In the genomic region with DNA sequence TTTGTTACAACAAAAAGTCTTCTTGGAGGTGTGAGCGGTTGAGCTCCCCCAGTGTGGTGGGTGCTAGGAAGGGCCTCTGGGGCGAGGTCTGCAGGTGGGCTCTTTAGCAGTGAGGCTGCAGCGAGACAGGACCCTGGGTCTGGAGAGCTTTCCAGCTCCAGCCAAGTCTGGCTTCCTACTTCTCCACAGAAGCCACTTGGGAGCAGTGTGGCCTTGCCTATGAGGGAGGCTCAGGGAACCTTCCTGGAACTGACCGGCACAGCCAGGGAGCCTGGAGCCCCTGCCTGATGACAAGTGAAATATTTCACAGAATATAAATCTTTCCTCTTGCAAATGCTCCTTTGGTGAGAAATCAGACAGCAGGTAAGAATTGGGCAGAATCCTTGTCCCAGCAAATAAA, we compare ENCODE assay signal across 1 cellular context.
TF ChIP-seq lines count a peak whose summit lies in the region.

No MANE protein-coding gene starts in this region.

TF ChIP-seq in GM23338, 12 proteins besides CTCF, POLR2A, EP300 and RAD21 (continued from another document):
- TF ChIP-seq, protein P1, sequence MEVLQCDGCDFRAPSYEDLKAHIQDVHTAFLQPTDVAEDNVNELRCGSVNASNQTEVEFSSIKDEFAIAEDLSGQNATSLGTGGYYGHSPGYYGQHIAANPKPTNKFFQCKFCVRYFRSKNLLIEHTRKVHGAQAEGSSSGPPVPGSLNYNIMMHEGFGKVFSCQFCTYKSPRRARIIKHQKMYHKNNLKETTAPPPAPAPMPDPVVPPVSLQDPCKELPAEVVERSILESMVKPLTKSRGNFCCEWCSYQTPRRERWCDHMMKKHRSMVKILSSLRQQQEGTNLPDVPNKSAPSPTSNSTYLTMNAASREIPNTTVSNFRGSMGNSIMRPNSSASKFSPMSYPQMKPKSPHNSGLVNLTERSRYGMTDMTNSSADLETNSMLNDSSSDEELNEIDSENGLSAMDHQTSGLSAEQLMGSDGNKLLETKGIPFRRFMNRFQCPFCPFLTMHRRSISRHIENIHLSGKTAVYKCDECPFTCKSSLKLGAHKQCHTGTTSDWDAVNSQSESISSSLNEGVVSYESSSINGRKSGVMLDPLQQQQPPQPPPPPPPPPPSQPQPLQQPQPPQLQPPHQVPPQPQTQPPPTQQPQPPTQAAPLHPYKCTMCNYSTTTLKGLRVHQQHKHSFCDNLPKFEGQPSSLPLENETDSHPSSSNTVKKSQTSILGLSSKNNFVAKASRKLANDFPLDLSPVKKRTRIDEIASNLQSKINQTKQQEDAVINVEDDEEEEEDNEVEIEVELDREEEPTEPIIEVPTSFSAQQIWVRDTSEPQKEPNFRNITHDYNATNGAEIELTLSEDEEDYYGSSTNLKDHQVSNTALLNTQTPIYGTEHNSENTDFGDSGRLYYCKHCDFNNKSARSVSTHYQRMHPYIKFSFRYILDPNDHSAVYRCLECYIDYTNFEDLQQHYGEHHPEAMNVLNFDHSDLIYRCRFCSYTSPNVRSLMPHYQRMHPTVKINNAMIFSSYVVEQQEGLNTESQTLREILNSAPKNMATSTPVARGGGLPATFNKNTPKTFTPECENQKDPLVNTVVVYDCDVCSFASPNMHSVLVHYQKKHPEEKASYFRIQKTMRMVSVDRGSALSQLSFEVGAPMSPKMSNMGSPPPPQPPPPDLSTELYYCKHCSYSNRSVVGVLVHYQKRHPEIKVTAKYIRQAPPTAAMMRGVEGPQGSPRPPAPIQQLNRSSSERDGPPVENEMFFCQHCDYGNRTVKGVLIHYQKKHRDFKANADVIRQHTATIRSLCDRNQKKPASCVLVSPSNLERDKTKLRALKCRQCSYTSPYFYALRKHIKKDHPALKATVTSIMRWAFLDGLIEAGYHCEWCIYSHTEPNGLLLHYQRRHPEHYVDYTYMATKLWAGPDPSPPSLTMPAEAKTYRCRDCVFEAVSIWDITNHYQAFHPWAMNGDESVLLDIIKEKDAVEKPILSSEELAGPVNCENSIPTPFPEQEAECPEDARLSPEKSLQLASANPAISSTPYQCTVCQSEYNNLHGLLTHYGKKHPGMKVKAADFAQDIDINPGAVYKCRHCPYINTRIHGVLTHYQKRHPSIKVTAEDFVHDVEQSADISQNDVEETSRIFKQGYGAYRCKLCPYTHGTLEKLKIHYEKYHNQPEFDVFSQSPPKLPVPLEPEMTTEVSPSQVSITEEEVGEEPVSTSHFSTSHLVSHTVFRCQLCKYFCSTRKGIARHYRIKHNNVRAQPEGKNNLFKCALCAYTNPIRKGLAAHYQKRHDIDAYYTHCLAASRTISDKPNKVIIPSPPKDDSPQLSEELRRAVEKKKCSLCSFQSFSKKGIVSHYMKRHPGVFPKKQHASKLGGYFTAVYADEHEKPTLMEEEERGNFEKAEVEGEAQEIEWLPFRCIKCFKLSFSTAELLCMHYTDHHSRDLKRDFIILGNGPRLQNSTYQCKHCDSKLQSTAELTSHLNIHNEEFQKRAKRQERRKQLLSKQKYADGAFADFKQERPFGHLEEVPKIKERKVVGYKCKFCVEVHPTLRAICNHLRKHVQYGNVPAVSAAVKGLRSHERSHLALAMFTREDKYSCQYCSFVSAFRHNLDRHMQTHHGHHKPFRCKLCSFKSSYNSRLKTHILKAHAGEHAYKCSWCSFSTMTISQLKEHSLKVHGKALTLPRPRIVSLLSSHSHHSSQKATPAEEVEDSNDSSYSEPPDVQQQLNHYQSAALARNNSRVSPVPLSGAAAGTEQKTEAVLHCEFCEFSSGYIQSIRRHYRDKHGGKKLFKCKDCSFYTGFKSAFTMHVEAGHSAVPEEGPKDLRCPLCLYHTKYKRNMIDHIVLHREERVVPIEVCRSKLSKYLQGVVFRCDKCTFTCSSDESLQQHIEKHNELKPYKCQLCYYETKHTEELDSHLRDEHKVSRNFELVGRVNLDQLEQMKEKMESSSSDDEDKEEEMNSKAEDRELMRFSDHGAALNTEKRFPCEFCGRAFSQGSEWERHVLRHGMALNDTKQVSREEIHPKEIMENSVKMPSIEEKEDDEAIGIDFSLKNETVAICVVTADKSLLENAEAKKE (CRISPR knock-in tag; IDR thresholded peaks at IDR 0.05): no peak
